10 cellular contexts compared by ENCODE assay signal in genomic region chr11:129023968-129024676, GRCh38.
DNase-seq lines count a peak whose midpoint lies in the region; ATAC-seq, FAIRE-seq and TF ChIP-seq lines count a peak whose summit lies in the region.
"Had no signal": no experiment of that assay in that cellular context is flagged by ENCODE, and none has a peak within 500 bp of the region (broad histone marks: within the 10 kb centered on the region; RNA-seq: fewer than 3 reads in every experiment).

No MANE protein-coding gene starts in this region.

- peaks cover 14% of the 10 kb centered on the region for H3K4me1 ChIP-seq in Caco-2
- H3K4me1 ChIP-seq in mucosa of stomach (ENCODE audit: control insufficient read depth, insufficient read depth, low read length) = no peaks in the 10 kb centered on the region

- H3K4me1 Mint-ChIP-seq in Caco-2 (ENCODE audit: low read depth, unreplicated experiment) = peaks cover 11% of the 10 kb centered on the region

- CTCF ChIA-PET in Caco-2 (lab: Charles Lee) = interaction anchor here (1.3 kb wide), 1 partner anchor 68 kb away, joined by 5 read pairs; no protein-coding TSS in a partner anchor

- DNase-seq in Caco-2 (peak; percentile 85 to 89), NCI-H146 treated with DMSO at 0.1 percent for 48 hours (lab: John Stamatoyannopoulos, UW; ENCODE audit: unreplicated experiment) (peak; percentile 40), bronchial epithelial cell (ENCODE audit: low read depth) (peak; percentile 94), HCEC 1CT (no peak), dedifferentiated amniotic fluid mesenchymal stem cell (ENCODE audit: extremely low spot score) (no peak)
- DNase-seq: activated T-cell treated with anti-CD3 and anti-CD28 coated beads for 4 hours, NCI-H446 treated with DMSO at 0.1 percent for 48 hours had no signal

- H3K4me3 ChIP-seq in Caco-2 (ENCODE audit: low read depth, low read length) (no peak overlapping the region), bronchial epithelial cell (ENCODE audit: low read depth, low read length) (peak overlapping the region; percentile 39), mucosa of stomach (ENCODE audit: low read length) (peak overlapping the region; percentile 20)

- TF ChIP-seq CTCF in Caco-2 (IDR thresholded peaks at IDR 0.05; ENCODE audit: insufficient read depth in 1 of 2, low read depth in 1 of 2, low read length in 1 of 2, severe bottlenecking in 1 of 2, unreplicated experiment in 1 of 2) (no peak), bronchial epithelial cell (IDR thresholded peaks at IDR 0.05; ENCODE audit: insufficient read depth, low read length, severe bottlenecking) (no peak)

- ATAC-seq in HG02884 (IDR thresholded peaks at IDR 0.05; ENCODE audit: unreplicated experiment) = no peak
- no peak for ATAC-seq in HG02678 (IDR thresholded peaks at IDR 0.05; ENCODE audit: unreplicated experiment)

- H3K36me3 Mint-ChIP-seq in Caco-2 (ENCODE audit: insufficient read depth, unreplicated experiment) = peaks cover 7% of the 10 kb centered on the region

- H3K9me3 Mint-ChIP-seq in Caco-2 (ENCODE audit: unreplicated experiment) = no peaks in the 10 kb centered on the region

- no TSS peak for BruUV-seq in Caco-2 (replicated peaks; lab: Mats Ljungman, UMichigan)

- H3K4me3 Mint-ChIP-seq in Caco-2 (ENCODE audit: unreplicated experiment) = peak overlapping the region; percentile 55

- intact Hi-C loops in Caco-2 (cut with micrococcal nuclease; ENCODE audit: unreplicated experiment) = loop anchor here (1.0 kb wide), 1 partner anchor 91 kb away; no protein-coding TSS in a partner anchor

- no peaks in the 10 kb centered on the region for H3K27me3 ChIP-seq in Caco-2 (replicated peaks; ENCODE audit: control insufficient read depth, insufficient read depth, low read length)
- H3K27me3 ChIP-seq in bronchial epithelial cell (ENCODE audit: control insufficient read depth, insufficient read depth, low read length) = no peaks in the 10 kb centered on the region
- H3K27me3 ChIP-seq in mucosa of stomach (ENCODE audit: control insufficient read depth, insufficient read depth, low read length) = no peaks in the 10 kb centered on the region

- H3K27ac Mint-ChIP-seq in Caco-2 (ENCODE audit: unreplicated experiment) = peak overlapping the region; percentile 65

- H3K9ac ChIP-seq in mucosa of stomach (ENCODE audit: low read length) = peak overlapping the region; percentile 63

- POLR2A ChIA-PET in Caco-2 (lab: Charles Lee) = interaction anchor here (0.5 kb wide), 1 partner anchor 978 kb away, joined by 3 read pairs; the partner anchor contains the start of gene PRDM10

- no peaks in the 10 kb centered on the region for H3K9me3 ChIP-seq in Caco-2
- no peaks in the 10 kb centered on the region for H3K9me3 ChIP-seq in mucosa of stomach (ENCODE audit: control insufficient read depth, low read length)

- no peak for FAIRE-seq in bronchial epithelial cell (lab: Jason Lieb, UNC)

- H3K36me3 ChIP-seq in Caco-2 (ENCODE audit: control insufficient read depth, insufficient read depth, low read length) = no peaks in the 10 kb centered on the region; the same call in 1 of the 2 replicates
- H3K36me3 ChIP-seq in bronchial epithelial cell (ENCODE audit: control insufficient read depth, insufficient read depth, low read length) = no peaks in the 10 kb centered on the region
- H3K36me3 ChIP-seq in mucosa of stomach (ENCODE audit: control insufficient read depth, insufficient read depth, low read length) = no peaks in the 10 kb centered on the region

- H3K27me3 Mint-ChIP-seq in Caco-2 (ENCODE audit: insufficient read depth, unreplicated experiment) = no peaks in the 10 kb centered on the region

Comparison
In these comparisons a context has a peak if more than half of its experiments do, and no peak if none do; other contexts are left out.
1. DNase-seq: peak in Caco-2 (2 of 2), NCI-H146 treated with DMSO at 0.1 percent for 48 hours (single experiment) and bronchial epithelial cell (single experiment); none in HCEC 1CT (single experiment) and dedifferentiated amniotic fluid mesenchymal stem cell (single experiment).